In the genomic region with DNA sequence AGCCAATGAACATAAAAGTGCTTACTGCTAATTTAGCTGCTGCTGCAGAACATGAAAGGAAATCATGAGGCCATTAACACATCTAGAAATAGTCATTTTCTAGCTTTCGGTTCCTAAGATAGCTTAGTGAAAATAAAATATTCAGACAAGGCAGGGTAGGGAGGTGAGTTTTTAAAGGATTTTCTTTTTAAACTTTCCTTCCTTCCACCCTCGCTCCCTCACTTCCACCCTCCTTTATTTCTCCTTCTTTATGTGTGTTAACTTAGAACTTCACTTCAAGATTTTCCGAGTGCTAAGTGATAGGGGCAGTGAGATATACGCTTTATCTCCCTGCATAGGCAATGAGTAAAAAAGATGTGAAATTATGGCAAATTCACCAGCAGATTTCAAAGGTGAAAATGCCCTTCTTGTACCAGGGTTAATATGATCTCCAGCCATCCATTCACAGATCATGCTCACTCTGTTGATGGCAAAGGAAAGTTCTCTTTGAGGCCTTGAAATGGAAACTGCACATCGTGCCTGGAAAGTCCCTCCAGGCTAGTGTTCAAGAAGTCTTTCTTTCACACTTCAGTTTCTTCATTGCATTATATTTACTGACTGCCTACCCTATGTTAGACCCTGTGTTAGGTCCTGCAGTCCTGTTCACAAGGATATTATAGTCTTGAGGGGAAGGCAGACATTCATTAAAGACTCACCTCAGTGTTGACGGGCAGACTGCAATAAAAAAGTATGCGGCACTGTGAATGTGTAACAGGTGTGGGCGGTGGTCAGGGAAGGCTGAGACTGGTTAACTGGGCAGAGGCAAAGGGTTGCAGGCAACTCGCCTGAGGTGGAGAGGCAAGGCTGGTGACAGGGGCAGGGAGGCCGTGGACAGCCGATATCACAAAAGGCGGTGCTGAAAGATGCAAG, we compare ENCODE assay signal across 9 cellular contexts.
DNase-seq lines count a peak whose midpoint lies in the region; ATAC-seq and TF ChIP-seq lines count a peak whose summit lies in the region.
"Had no signal": no experiment of that assay in that cellular context is flagged by ENCODE, and none has a peak within 500 bp of the region (broad histone marks: within the 10 kb centered on the region; RNA-seq: fewer than 3 reads in every experiment).

No MANE protein-coding gene starts in this region.

- intact Hi-C loops in activated B cell treated with CpG ODN at 0.5 μM for 24 hours (cut with micrococcal nuclease) = no loop called here

- H3K4me1 Mint-ChIP-seq in activated B cell treated with CpG ODN at 0.5 μM for 24 hours (no peaks in the 10 kb centered on the region), mesothelial cell of epicardium (no peaks in the 10 kb centered on the region)

- H3K4me3 Mint-ChIP-seq in activated B cell treated with CpG ODN at 0.5 μM for 24 hours (no peak overlapping the region), mesothelial cell of epicardium (no peak overlapping the region)

- H3K27ac Mint-ChIP-seq in activated B cell treated with CpG ODN at 0.5 μM for 24 hours (peak overlapping the region; percentile 47), mesothelial cell of epicardium (no peak overlapping the region)

- no peak for DNase-seq in activated B cell treated with CpG ODN at 0.5 μM for 24 hours
- DNase-seq in stimulated activated CD4-positive, alpha-beta T cell treated with anti-CD3 and anti-CD28 coated beads, Interleukin-15, amount 100 ng/mL, for 48 hours (ENCODE audit: low read depth in 2 of 2) = peak; percentile 6 to 27
- no peak for DNase-seq in mesothelial cell of epicardium (ENCODE audit: low spot score in 2 of 2, unreplicated experiment in 2 of 2)
- DNase-seq in activated CD8-positive, alpha-beta memory T cell treated with anti-CD3 and anti-CD28 coated beads, Interleukin-2, amount 50 U/mL, for 48 hours = no peak
- DNase-seq in kidney glomerular epithelial cell (lab: John Stamatoyannopoulos, UW) = no peak
- DNase-seq in NCI-H446 treated with DMSO at 0.1 percent for 48 hours (lab: John Stamatoyannopoulos, UW) = no peak

- H3K36me3 Mint-ChIP-seq in activated B cell treated with CpG ODN at 0.5 μM for 24 hours (ENCODE audit: low read depth) = no peaks in the 10 kb centered on the region
- no peaks in the 10 kb centered on the region for H3K36me3 Mint-ChIP-seq in mesothelial cell of epicardium

- ATAC-seq in GM18907 (IDR thresholded peaks at IDR 0.05; ENCODE audit: unreplicated experiment) (peak; percentile 85), HG02678 (IDR thresholded peaks at IDR 0.05; ENCODE audit: unreplicated experiment) (peak; percentile 87), activated B cell treated with CpG ODN at 0.5 μM for 24 hours (ENCODE audit: low read depth) (no peak)
- ATAC-seq: HCT116 had no signal

- POLR2A ChIA-PET in activated B cell treated with CpG ODN at 0.5 μM for 24 hours (lab: Charles Lee) = no interaction called here

- H3K9me3 Mint-ChIP-seq in activated B cell treated with CpG ODN at 0.5 μM for 24 hours = no peaks in the 10 kb centered on the region
- peaks cover 5% of the 10 kb centered on the region for H3K9me3 Mint-ChIP-seq in mesothelial cell of epicardium

- H3K27me3 Mint-ChIP-seq in activated B cell treated with CpG ODN at 0.5 μM for 24 hours (no peaks in the 10 kb centered on the region), mesothelial cell of epicardium (ENCODE audit: low read depth) (peaks cover 18% of the 10 kb centered on the region)

- CTCF ChIA-PET in activated B cell treated with CpG ODN at 0.5 μM for 24 hours (lab: Charles Lee) = no interaction called here

- TF ChIP-seq CTCF in activated B cell treated with CpG ODN at 0.5 μM for 24 hours (IDR thresholded peaks at IDR 0.05) (no peak), mesothelial cell of epicardium (IDR thresholded peaks at IDR 0.05; ENCODE audit: unreplicated experiment) (no peak)

Comparison
In these comparisons a context has a peak if more than half of its experiments do, and no peak if none do; other contexts are left out.
1. DNase-seq: peak in stimulated activated CD4-positive, alpha-beta T cell treated with anti-CD3 and anti-CD28 coated beads, Interleukin-15, amount 100 ng/mL, for 48 hours (2 of 2); none in activated B cell treated with CpG ODN at 0.5 μM for 24 hours (single experiment), mesothelial cell of epicardium (0 of 2), activated CD8-positive, alpha-beta memory T cell treated with anti-CD3 and anti-CD28 coated beads, Interleukin-2, amount 50 U/mL, for 48 hours (single experiment), kidney glomerular epithelial cell (single experiment) and NCI-H446 treated with DMSO at 0.1 percent for 48 hours (single experiment).